ENCODE assay signal across 29 cellular contexts in the genomic region with DNA sequence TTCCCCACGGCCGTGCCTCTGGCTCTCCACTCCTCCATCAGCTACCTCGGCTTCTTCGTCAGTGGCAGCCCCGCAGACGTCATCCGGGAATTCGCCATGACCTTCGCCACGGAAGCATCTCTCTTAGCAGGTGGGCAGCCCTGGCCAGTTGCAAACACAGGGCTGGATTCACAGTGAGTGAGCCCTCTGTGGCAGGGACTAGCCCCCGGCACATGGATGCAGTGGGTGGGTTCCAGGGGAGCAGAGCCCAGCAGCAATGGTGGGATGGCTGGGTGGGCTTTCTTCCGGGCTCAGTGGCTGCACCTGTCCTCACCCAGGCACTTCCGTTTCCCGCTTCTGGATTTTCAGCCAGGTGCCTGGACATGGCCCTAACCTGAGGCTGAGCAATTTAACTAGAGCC. TPM values are rescaled to one million over a fixed set of nuclear protein-coding genes. Genes with fewer than 3 reads are reported as not detected.
DNase-seq lines count a peak whose midpoint lies in the region; ATAC-seq and TF ChIP-seq lines count a peak whose summit lies in the region.
"Had no signal": no experiment of that assay in that cellular context is flagged by ENCODE, and none has a peak within 500 bp of the region (broad histone marks: within the 10 kb centered on the region; RNA-seq: fewer than 3 reads in every experiment).

No MANE protein-coding gene starts in this region.

- no peak overlapping the region for H3K4me3 ChIP-seq in dorsolateral prefrontal cortex
- H3K4me3 ChIP-seq: breast epithelium, coronary artery, GM23248, K562, lung, MG63, smooth muscle cell, thyroid gland had no signal

- POLR2A ChIA-PET in CD4-positive, alpha-beta T cell (lab: Charles Lee) = interaction anchor here (1.5 to 1.8 kb wide), 3 partner anchors 9 to 15 kb away, joined by 4 to 20 read pairs (median 9); partner anchors contain the start of gene UBASH3A

- no peak for DNase-seq in activated CD4-positive, alpha-beta T cell treated with anti-CD3 and anti-CD28 coated beads, Interleukin-2, amount 10 ng/mL, durations not matched to agents 24 days and 14 days
- DNase-seq in activated CD4-positive, alpha-beta T cell treated with anti-CD3 and anti-CD28 coated beads for 4 hours = no peak
- no peak for DNase-seq in CD4-positive, alpha-beta T cell
- DNase-seq in activated T-helper 1 cell treated with anti-CD3 and anti-CD28 coated beads, Interleukin-12 subunit alpha, Interleukin-12 subunit beta, Interleukin-2, Interleukin-4 antibody, amounts not matched to agents 30 ng/mL and 10 ng/mL and 1 ng/mL, durations not matched to agents 14 hours and 24 hours and 36 hours (ENCODE audit: low spot score) = no peak
- DNase-seq in mesenteric fat pad (ENCODE audit: low spot score) (peak; percentile 81), dorsolateral prefrontal cortex (no peak)
- DNase-seq: BE2C, Calu3, GM23248, HFFc6, MG63, NCI-H1417 treated with DMSO at 0.1 percent for 48 hours, NCI-H2171, NCI-H526, retina, thyroid gland had no signal

- peaks cover 4% of the 10 kb centered on the region for H3K9me3 Mint-ChIP-seq in activated CD4-positive, alpha-beta T cell treated with anti-CD3 and anti-CD28 coated beads, Interleukin-2, amount 10 ng/mL, durations not matched to agents 24 days and 14 days
- H3K9me3 Mint-ChIP-seq in CD4-positive, alpha-beta T cell = no peaks in the 10 kb centered on the region
- H3K9me3 Mint-ChIP-seq in activated T-helper 1 cell treated with anti-CD3 and anti-CD28 coated beads, Interleukin-12 subunit alpha, Interleukin-12 subunit beta, Interleukin-2, Interleukin-4 antibody, amounts not matched to agents 30 ng/mL and 10 ng/mL and 1 ng/mL, durations not matched to agents 14 hours and 24 hours and 36 hours = peaks cover 3% of the 10 kb centered on the region

- intact Hi-C loops in activated CD4-positive, alpha-beta T cell treated with anti-CD3 and anti-CD28 coated beads, Interleukin-2, amount 10 ng/mL, durations not matched to agents 24 days and 14 days (cut with micrococcal nuclease) = no loop called here
- intact Hi-C loops in CD4-positive, alpha-beta T cell (cut with DNase I, micrococcal nuclease) = loop anchor here in 1 of 2 experiments (10.0 kb wide), 1 partner anchor 178 kb away; no protein-coding TSS in a partner anchor
- intact Hi-C loops in activated T-helper 1 cell treated with anti-CD3 and anti-CD28 coated beads, Interleukin-12 subunit alpha, Interleukin-12 subunit beta, Interleukin-2, Interleukin-4 antibody, amounts not matched to agents 30 ng/mL and 10 ng/mL and 1 ng/mL, durations not matched to agents 14 hours and 24 hours and 36 hours (cut with micrococcal nuclease) = no loop called here
- intact Hi-C loops in dorsolateral prefrontal cortex (cut with DNase I) = no loop called here

- no peak for ATAC-seq in CD4-positive, alpha-beta T cell (ENCODE audit: poor library complexity)
- ATAC-seq in GM21381 (IDR thresholded peaks at IDR 0.05; ENCODE audit: unreplicated experiment) (no peak), GM18517 (IDR thresholded peaks at IDR 0.05; ENCODE audit: unreplicated experiment) (no peak)

- peak overlapping the region; percentile 99 for H3K27ac Mint-ChIP-seq in activated CD4-positive, alpha-beta T cell treated with anti-CD3 and anti-CD28 coated beads, Interleukin-2, amount 10 ng/mL, durations not matched to agents 24 days and 14 days
- no peak overlapping the region for H3K27ac Mint-ChIP-seq in CD4-positive, alpha-beta T cell
- H3K27ac Mint-ChIP-seq in activated T-helper 1 cell treated with anti-CD3 and anti-CD28 coated beads, Interleukin-12 subunit alpha, Interleukin-12 subunit beta, Interleukin-2, Interleukin-4 antibody, amounts not matched to agents 30 ng/mL and 10 ng/mL and 1 ng/mL, durations not matched to agents 14 hours and 24 hours and 36 hours = peak overlapping the region; percentile 98
- H3K27ac Mint-ChIP-seq: HFFc6 had no signal

- H3K4me3 Mint-ChIP-seq in activated CD4-positive, alpha-beta T cell treated with anti-CD3 and anti-CD28 coated beads, Interleukin-2, amount 10 ng/mL, durations not matched to agents 24 days and 14 days = peak overlapping the region; percentile 77
- H3K4me3 Mint-ChIP-seq in CD4-positive, alpha-beta T cell = peak overlapping the region; percentile 39
- peak overlapping the region; percentile 63 for H3K4me3 Mint-ChIP-seq in activated T-helper 1 cell treated with anti-CD3 and anti-CD28 coated beads, Interleukin-12 subunit alpha, Interleukin-12 subunit beta, Interleukin-2, Interleukin-4 antibody, amounts not matched to agents 30 ng/mL and 10 ng/mL and 1 ng/mL, durations not matched to agents 14 hours and 24 hours and 36 hours
- H3K4me3 Mint-ChIP-seq: HFFc6 had no signal

- H3K27me3 Mint-ChIP-seq in activated CD4-positive, alpha-beta T cell treated with anti-CD3 and anti-CD28 coated beads, Interleukin-2, amount 10 ng/mL, durations not matched to agents 24 days and 14 days = no peaks in the 10 kb centered on the region
- H3K27me3 Mint-ChIP-seq in CD4-positive, alpha-beta T cell = no peaks in the 10 kb centered on the region
- no peaks in the 10 kb centered on the region for H3K27me3 Mint-ChIP-seq in activated T-helper 1 cell treated with anti-CD3 and anti-CD28 coated beads, Interleukin-12 subunit alpha, Interleukin-12 subunit beta, Interleukin-2, Interleukin-4 antibody, amounts not matched to agents 30 ng/mL and 10 ng/mL and 1 ng/mL, durations not matched to agents 14 hours and 24 hours and 36 hours (ENCODE audit: insufficient read depth)

- CTCF ChIA-PET in CD4-positive, alpha-beta T cell (lab: Charles Lee) = interaction anchor here (1.5 kb wide), 1 partner anchor 9 kb away, joined by 4 read pairs; the partner anchor contains the start of gene UBASH3A

- H3K27ac ChIP-seq in CD4-positive, alpha-beta T cell (ENCODE audit: low read depth, low read length) = peak overlapping the region; percentile 95
- H3K27ac ChIP-seq in dorsolateral prefrontal cortex = no peak overlapping the region
- H3K27ac ChIP-seq: breast epithelium, coronary artery, GM23248, RWPE1, thyroid gland had no signal

- H3K4me1 Mint-ChIP-seq in activated CD4-positive, alpha-beta T cell treated with anti-CD3 and anti-CD28 coated beads, Interleukin-2, amount 10 ng/mL, durations not matched to agents 24 days and 14 days = peaks cover 55% of the 10 kb centered on the region
- H3K4me1 Mint-ChIP-seq in CD4-positive, alpha-beta T cell (ENCODE audit: low read depth) = peaks cover 63% of the 10 kb centered on the region
- peaks cover 60% of the 10 kb centered on the region for H3K4me1 Mint-ChIP-seq in activated T-helper 1 cell treated with anti-CD3 and anti-CD28 coated beads, Interleukin-12 subunit alpha, Interleukin-12 subunit beta, Interleukin-2, Interleukin-4 antibody, amounts not matched to agents 30 ng/mL and 10 ng/mL and 1 ng/mL, durations not matched to agents 14 hours and 24 hours and 36 hours (ENCODE audit: low read depth)

- H3K27me3 ChIP-seq in CD4-positive, alpha-beta T cell (ENCODE audit: control insufficient read depth, insufficient read depth, low read length) = no peaks in the 10 kb centered on the region
- H3K27me3 ChIP-seq in dorsolateral prefrontal cortex = peaks cover 0 to 5% (median 0%) of the 10 kb centered on the region in 45 donors
- H3K27me3 ChIP-seq: breast epithelium, MG63, thyroid gland had no signal

- TF ChIP-seq CTCF in CD4-positive, alpha-beta T cell (IDR thresholded peaks at IDR 0.05) = no peak
- TF ChIP-seq CTCF in dorsolateral prefrontal cortex (IDR thresholded peaks at IDR 0.05 in 54 of 56, conservative IDR thresholded peaks at IDR 0.05 in 2 of 56; ENCODE audit: low read depth in 1 of 56, partially characterized antibody in 56 of 56) = no peak

- peaks cover 57% of the 10 kb centered on the region for H3K36me3 Mint-ChIP-seq in activated CD4-positive, alpha-beta T cell treated with anti-CD3 and anti-CD28 coated beads, Interleukin-2, amount 10 ng/mL, durations not matched to agents 24 days and 14 days (ENCODE audit: low read depth)
- H3K36me3 Mint-ChIP-seq in CD4-positive, alpha-beta T cell (ENCODE audit: low read depth) = peaks cover 4% of the 10 kb centered on the region
- H3K36me3 Mint-ChIP-seq in activated T-helper 1 cell treated with anti-CD3 and anti-CD28 coated beads, Interleukin-12 subunit alpha, Interleukin-12 subunit beta, Interleukin-2, Interleukin-4 antibody, amounts not matched to agents 30 ng/mL and 10 ng/mL and 1 ng/mL, durations not matched to agents 14 hours and 24 hours and 36 hours (ENCODE audit: low read depth) = peaks cover 43% of the 10 kb centered on the region

- no peaks in the 10 kb centered on the region for H3K9me3 ChIP-seq in CD4-positive, alpha-beta T cell (ENCODE audit: control insufficient read depth, low read length)
- H3K9me3 ChIP-seq: BE2C, breast epithelium, MG63, thyroid gland had no signal

RNA-seq across cellular contexts. Expression of gene UBASH3A, which starts 9.4 kb away (rescaled TPM):
- total RNA-seq in activated CD4-positive, alpha-beta T cell treated with anti-CD3 and anti-CD28 coated beads, Interleukin-2, amount 10 ng/mL, durations not matched to agents 24 days and 14 days = 61.4 and 65.7 TPM in 2 replicates
- total RNA-seq in CD4-positive, alpha-beta T cell = 10 to 100 TPM; 59.7 to 60.8 TPM
- 69.1 and 70.8 TPM in 2 replicates for total RNA-seq in activated T-helper 1 cell treated with anti-CD3 and anti-CD28 coated beads, Interleukin-12 subunit alpha, Interleukin-12 subunit beta, Interleukin-2, Interleukin-4 antibody, amounts not matched to agents 30 ng/mL and 10 ng/mL and 1 ng/mL, durations not matched to agents 14 hours and 24 hours and 36 hours
- 0.32 TPM for total RNA-seq in mesenteric fat pad
- 1 to 10 TPM in 2 of 120 experiments, under 1 TPM in 6, not detected in 112; 0.21 to 1.4 (median 0.60) TPM for total RNA-seq in dorsolateral prefrontal cortex
- total RNA-seq: Calu3, Daoy, fibroblast of lung, GM23248, HFFc6, kidney epithelial cell, myocyte, osteoblast, smooth muscle cell had no signal

RNA-seq across cellular contexts. Expression of gene TMPRSS3, which starts 17.2 kb away (rescaled TPM):
- total RNA-seq in activated CD4-positive, alpha-beta T cell treated with anti-CD3 and anti-CD28 coated beads, Interleukin-2, amount 10 ng/mL, durations not matched to agents 24 days and 14 days = 56.9 and 58.7 TPM in 2 replicates
- total RNA-seq in CD4-positive, alpha-beta T cell = 1 to 10 TPM; 1.5 TPM
- total RNA-seq in activated T-helper 1 cell treated with anti-CD3 and anti-CD28 coated beads, Interleukin-12 subunit alpha, Interleukin-12 subunit beta, Interleukin-2, Interleukin-4 antibody, amounts not matched to agents 30 ng/mL and 10 ng/mL and 1 ng/mL, durations not matched to agents 14 hours and 24 hours and 36 hours = 33.7 and 41.3 TPM in 2 replicates
- total RNA-seq in mesenteric fat pad (not detected), dorsolateral prefrontal cortex (10 to 100 TPM in 2 of 120 experiments, 1 to 10 TPM in 107, under 1 TPM in 10, not detected in 1; 0.39 to 14.8 (median 2.8) TPM)
- total RNA-seq: fibroblast of lung, GM23248, HFFc6, K562, myocyte, osteoblast, smooth muscle cell had no signal

RNA-seq across cellular contexts. Expression of gene TFF1, which starts 46.8 kb away (rescaled TPM):
- total RNA-seq in activated CD4-positive, alpha-beta T cell treated with anti-CD3 and anti-CD28 coated beads, Interleukin-2, amount 10 ng/mL, durations not matched to agents 24 days and 14 days = not detected in 2 replicates
- total RNA-seq in CD4-positive, alpha-beta T cell = not detected
- not detected in 2 replicates for total RNA-seq in activated T-helper 1 cell treated with anti-CD3 and anti-CD28 coated beads, Interleukin-12 subunit alpha, Interleukin-12 subunit beta, Interleukin-2, Interleukin-4 antibody, amounts not matched to agents 30 ng/mL and 10 ng/mL and 1 ng/mL, durations not matched to agents 14 hours and 24 hours and 36 hours
- total RNA-seq in mesenteric fat pad = not detected
- total RNA-seq in dorsolateral prefrontal cortex = not detected
- total RNA-seq: Calu3, Daoy, fibroblast of lung, GM23248, HFFc6, kidney epithelial cell, myocyte, osteoblast, thyroid gland had no signal

Comparison
In these comparisons a context has a peak if more than half of its experiments do, and no peak if none do; other contexts are left out.
1. RNA of gene UBASH3A, which starts 9.4 kb away (total RNA-seq): 69.1 to 70.8 TPM in activated T-helper 1 cell treated with anti-CD3 and anti-CD28 coated beads, Interleukin-12 subunit alpha, Interleukin-12 subunit beta, Interleukin-2, Interleukin-4 antibody, amounts not matched to agents 30 ng/mL and 10 ng/mL and 1 ng/mL, durations not matched to agents 14 hours and 24 hours and 36 hours, 61.4 to 65.7 TPM in activated CD4-positive, alpha-beta T cell treated with anti-CD3 and anti-CD28 coated beads, Interleukin-2, amount 10 ng/mL, durations not matched to agents 24 days and 14 days and 59.7 to 60.8 TPM in CD4-positive, alpha-beta T cell; 0.32 TPM in mesenteric fat pad (single experiment) and 0.21 to 1.4 TPM in dorsolateral prefrontal cortex; every median in the first group is over 10 times any median in the second.
2. Peak in every context shown above with its lines, with median percentiles within 50 percentile points of each other: H3K4me3 Mint-ChIP-seq.